Comparison of ENCODE assay signal across 8 cellular contexts in the genomic region with DNA sequence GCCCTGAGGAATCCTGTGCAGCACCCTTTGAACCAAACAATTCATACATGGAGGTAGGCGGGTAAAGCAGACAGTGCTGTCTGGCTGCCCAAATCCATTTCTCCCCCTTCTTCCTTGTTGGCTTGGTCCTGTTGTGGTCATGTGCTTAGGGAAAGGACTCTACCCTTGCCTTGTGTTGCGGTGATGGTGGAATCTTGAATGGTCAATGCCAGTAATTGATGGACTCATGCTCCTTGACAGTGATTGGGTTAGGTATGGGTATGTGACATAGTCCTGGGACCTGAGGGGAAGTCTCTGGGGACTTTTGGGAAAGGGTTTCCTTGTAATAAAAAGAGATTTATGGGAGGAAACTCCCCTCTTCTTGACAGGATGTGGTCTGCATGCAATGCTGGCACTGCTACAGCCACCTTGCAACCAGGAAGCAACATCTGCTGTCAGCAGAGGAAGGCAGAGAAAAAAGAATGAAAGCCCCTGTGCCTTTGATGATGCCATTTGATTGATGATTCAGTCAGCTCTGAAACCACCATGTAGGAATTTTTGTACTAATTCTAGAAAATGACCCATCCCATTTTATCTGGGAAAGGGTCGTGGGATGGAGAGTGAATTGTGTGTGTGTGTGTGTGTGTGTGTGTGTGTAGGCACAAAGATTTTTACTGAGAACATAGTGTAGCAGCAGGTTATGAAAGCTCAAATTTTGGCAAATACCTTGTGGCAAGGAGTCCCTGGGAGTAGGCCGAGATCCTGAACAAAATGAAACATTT. TPM values are rescaled to one million over a fixed set of nuclear protein-coding genes. Genes with fewer than 3 reads are reported as not detected.
DNase-seq lines count a peak whose midpoint lies in the region; ATAC-seq and TF ChIP-seq lines count a peak whose summit lies in the region.

No MANE protein-coding gene starts in this region.

- H3K27me3 ChIP-seq in GM23338 (ENCODE audit: insufficient read depth): no peaks in the 10 kb centered on the region

- intact Hi-C loops in activated T-helper 2 cell treated with anti-CD3 and anti-CD28 coated beads, Interferon-gamma antibody, Interleukin-2, Interleukin-4, amounts not matched to agents 10 μg/mL and 5 μg/mL and 100 μg/mL, durations not matched to agents 14 hours and 24 hours and 36 hours (cut with micrococcal nuclease): loop anchor here (5.0 to 10.0 kb wide), 2 partner anchors 118 to 326 kb away; partner anchors contain the start of gene PHF8

- H3K9me3 Mint-ChIP-seq in activated T-helper 2 cell treated with anti-CD3 and anti-CD28 coated beads, Interferon-gamma antibody, Interleukin-2, Interleukin-4, amounts not matched to agents 10 μg/mL and 5 μg/mL and 100 μg/mL, durations not matched to agents 14 hours and 24 hours and 36 hours: no peaks in the 10 kb centered on the region
- H3K9me3 Mint-ChIP-seq in GM23338: 0 out of 3 replicates have a peak, but pooled peaks cover 2% of the 10 kb centered on the region

- H3K4me2 ChIP-seq in GM23338: no peak overlapping the region

- no peaks in the 10 kb centered on the region for H3K4me1 ChIP-seq in GM23338 (ENCODE audit: insufficient read depth)

- peak; percentile 32 for ATAC-seq in GM18873 (IDR thresholded peaks at IDR 0.05; ENCODE audit: low FRiP score, unreplicated experiment)
- no peak for ATAC-seq in GM23338

- H3K36me3 Mint-ChIP-seq in activated T-helper 2 cell treated with anti-CD3 and anti-CD28 coated beads, Interferon-gamma antibody, Interleukin-2, Interleukin-4, amounts not matched to agents 10 μg/mL and 5 μg/mL and 100 μg/mL, durations not matched to agents 14 hours and 24 hours and 36 hours (ENCODE audit: low read depth): peaks cover 25% of the 10 kb centered on the region
- no peaks in the 10 kb centered on the region for H3K36me3 Mint-ChIP-seq in GM23338 (ENCODE audit: low read depth)

- no peaks in the 10 kb centered on the region for H3K79me2 ChIP-seq in GM23338 (replicated peaks; ENCODE audit: insufficient read depth)

- no peak for TF ChIP-seq CTCF in GM23338 (conservative IDR thresholded peaks at IDR 0.05; ENCODE audit: low read depth in 2 of 2)
- no peak for TF ChIP-seq CTCF in GM10266 (IDR thresholded peaks at IDR 0.05; ENCODE audit: control insufficient read depth, insufficient read depth, low read depth, missing control alignments)

- H3F3A ChIP-seq in GM23338 (replicated peaks; ENCODE audit: low read depth): no peaks in the 10 kb centered on the region

- no peaks in the 10 kb centered on the region for H3K27me3 Mint-ChIP-seq in activated T-helper 2 cell treated with anti-CD3 and anti-CD28 coated beads, Interferon-gamma antibody, Interleukin-2, Interleukin-4, amounts not matched to agents 10 μg/mL and 5 μg/mL and 100 μg/mL, durations not matched to agents 14 hours and 24 hours and 36 hours (ENCODE audit: low read depth)
- H3K27me3 Mint-ChIP-seq in GM23338 (ENCODE audit: insufficient read depth, low read depth, poor library complexity): peaks cover 3% of the 10 kb centered on the region

- peaks cover 44% of the 10 kb centered on the region for H3K4me1 Mint-ChIP-seq in activated T-helper 2 cell treated with anti-CD3 and anti-CD28 coated beads, Interferon-gamma antibody, Interleukin-2, Interleukin-4, amounts not matched to agents 10 μg/mL and 5 μg/mL and 100 μg/mL, durations not matched to agents 14 hours and 24 hours and 36 hours (ENCODE audit: low read depth)
- peaks cover 20% of the 10 kb centered on the region for H3K4me1 Mint-ChIP-seq in GM23338

- no peak overlapping the region for H3K4me3 ChIP-seq in GM23338

- H3K4me3 Mint-ChIP-seq in activated T-helper 2 cell treated with anti-CD3 and anti-CD28 coated beads, Interferon-gamma antibody, Interleukin-2, Interleukin-4, amounts not matched to agents 10 μg/mL and 5 μg/mL and 100 μg/mL, durations not matched to agents 14 hours and 24 hours and 36 hours (ENCODE audit: low read depth): peak overlapping the region; percentile 86
- no peak overlapping the region for H3K4me3 Mint-ChIP-seq in GM23338

- no peaks in the 10 kb centered on the region for H3K9me2 ChIP-seq in GM23338 (ENCODE audit: insufficient read depth)

- no peak overlapping the region for H3K27ac ChIP-seq in GM23338 (ENCODE audit: low read depth)

- no peak overlapping the region for H2AFZ ChIP-seq in GM23338

- H3K36me3 ChIP-seq in GM23338 (ENCODE audit: insufficient read depth): no peaks in the 10 kb centered on the region

- H4K20me1 ChIP-seq in GM23338 (replicated peaks; ENCODE audit: insufficient read depth): no peaks in the 10 kb centered on the region

- peak; percentile 55 for DNase-seq in NAMALWA (ENCODE audit: low spot score)
- peak; percentile 45 for DNase-seq in activated T-helper 2 cell treated with anti-CD3 and anti-CD28 coated beads, Interferon-gamma antibody, Interleukin-2, Interleukin-4, amounts not matched to agents 10 μg/mL and 5 μg/mL and 100 μg/mL, durations not matched to agents 14 hours and 24 hours and 36 hours (ENCODE audit: low spot score)
- DNase-seq in stimulated activated CD4-positive, alpha-beta T cell treated with anti-CD3 and anti-CD28 coated beads, Interleukin-4, amount 100 ng/mL, for 4 hours: peak; percentile 26 to 60
- DNase-seq in GM23338 (ENCODE audit: low spot score): no peak
- no peak for DNase-seq in NCI-H1092 (lab: John Stamatoyannopoulos, UW)
- no peak for DNase-seq in GM10266 (ENCODE audit: extremely low spot score)
- no peak for DNase-seq in NCI-H510A (lab: John Stamatoyannopoulos, UW)

- peak overlapping the region; percentile 99 for H3K27ac Mint-ChIP-seq in activated T-helper 2 cell treated with anti-CD3 and anti-CD28 coated beads, Interferon-gamma antibody, Interleukin-2, Interleukin-4, amounts not matched to agents 10 μg/mL and 5 μg/mL and 100 μg/mL, durations not matched to agents 14 hours and 24 hours and 36 hours
- H3K27ac Mint-ChIP-seq in GM23338: no peak overlapping the region

TF ChIP-seq in GM23338, 12 proteins besides CTCF, POLR2A, EP300 and RAD21 (continues in another document):
- TF ChIP-seq NANOG (IDR thresholded peaks at IDR 0.05; ENCODE audit: borderline replicate concordance) (no peak), JUNB (IDR thresholded peaks at IDR 0.05; ENCODE audit: unreplicated experiment) (no peak), ZNF331 (CRISPR knock-in tag; IDR thresholded peaks at IDR 0.05; ENCODE audit: low read depth) (no peak), POLR2AphosphoS5 (IDR thresholded peaks at IDR 0.05; ENCODE audit: low read depth) (no peak), STAT1 (IDR thresholded peaks at IDR 0.05; ENCODE audit: unreplicated experiment) (no peak), EZH2 (IDR thresholded peaks at IDR 0.05; ENCODE audit: low read depth, unreplicated experiment) (no peak), EZH2phosphoT487 (IDR thresholded peaks at IDR 0.05; ENCODE audit: unreplicated experiment) (no peak), ZNF114 (CRISPR knock-in tag; IDR thresholded peaks at IDR 0.05) (no peak)
- TF ChIP-seq, protein P1, sequence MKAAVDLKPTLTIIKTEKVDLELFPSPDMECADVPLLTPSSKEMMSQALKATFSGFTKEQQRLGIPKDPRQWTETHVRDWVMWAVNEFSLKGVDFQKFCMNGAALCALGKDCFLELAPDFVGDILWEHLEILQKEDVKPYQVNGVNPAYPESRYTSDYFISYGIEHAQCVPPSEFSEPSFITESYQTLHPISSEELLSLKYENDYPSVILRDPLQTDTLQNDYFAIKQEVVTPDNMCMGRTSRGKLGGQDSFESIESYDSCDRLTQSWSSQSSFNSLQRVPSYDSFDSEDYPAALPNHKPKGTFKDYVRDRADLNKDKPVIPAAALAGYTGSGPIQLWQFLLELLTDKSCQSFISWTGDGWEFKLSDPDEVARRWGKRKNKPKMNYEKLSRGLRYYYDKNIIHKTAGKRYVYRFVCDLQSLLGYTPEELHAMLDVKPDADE (IDR thresholded peaks at IDR 0.05): no peak

RNA-seq across cellular contexts. Expression of gene HUWE1, which starts 30.0 kb away (rescaled TPM):
- 391 and 412 TPM in 2 replicates for total RNA-seq in activated T-helper 2 cell treated with anti-CD3 and anti-CD28 coated beads, Interferon-gamma antibody, Interleukin-2, Interleukin-4, amounts not matched to agents 10 μg/mL and 5 μg/mL and 100 μg/mL, durations not matched to agents 14 hours and 24 hours and 36 hours
- 212 and 225 TPM in 2 replicates for total RNA-seq in GM23338 (2014; rRNA removed; shearing (Covaris generic))
- polyA plus RNA-seq in GM23338 (2016; fragmentation: Nextera tagmentation; extraction: Ambion mirVana): 58.9 and 61.2 TPM in 2 replicates

Comparison
In these comparisons a context has a peak if more than half of its experiments do, and no peak if none do; other contexts are left out.
1. DNase-seq: peak in NAMALWA (single experiment), activated T-helper 2 cell treated with anti-CD3 and anti-CD28 coated beads, Interferon-gamma antibody, Interleukin-2, Interleukin-4, amounts not matched to agents 10 μg/mL and 5 μg/mL and 100 μg/mL, durations not matched to agents 14 hours and 24 hours and 36 hours (single experiment) and stimulated activated CD4-positive, alpha-beta T cell treated with anti-CD3 and anti-CD28 coated beads, Interleukin-4, amount 100 ng/mL, for 4 hours (2 of 2); none in GM23338 (single experiment), NCI-H1092 (single experiment), GM10266 (single experiment) and NCI-H510A (single experiment).